Comparison of ENCODE assay signal across 1 cellular context in genomic region chr17:47208744-47209488, GRCh38.
A peak's percentile ranks its signal among the peaks of the same experiment; 100 is the strongest.
TF ChIP-seq lines count a peak whose summit lies in the region.

Gene MYL4 (plus strand): TSS chr17:47209348. CDS start chr17:47209423, 75 bp downstream.

TF ChIP-seq in K562, 482 proteins besides CTCF, POLR2A, EP300 and RAD21 (continued from another document and continues in another):
- TF ChIP-seq RREB1 (CRISPR knock-in tag; IDR thresholded peaks at IDR 0.05): no peak
- TF ChIP-seq TRIM25 (IDR thresholded peaks at IDR 0.05; ENCODE audit: borderline replicate concordance): no peak
- no peak for TF ChIP-seq NCOA2 (IDR thresholded peaks at IDR 0.05; ENCODE audit: partially characterized antibody in 2 of 2)
- TF ChIP-seq DIDO1 (tag; IDR thresholded peaks at IDR 0.05; ENCODE audit: low read depth): no peak
- TF ChIP-seq HNRNPK (IDR thresholded peaks at IDR 0.05; ENCODE audit: low read depth, low read length, poor library complexity, severe bottlenecking): no peak
- TF ChIP-seq PHF21A (IDR thresholded peaks at IDR 0.05; ENCODE audit: borderline replicate concordance, low read depth): no peak
- no peak for TF ChIP-seq ZBTB8A (IDR thresholded peaks at IDR 0.05; ENCODE audit: partially characterized antibody)
- TF ChIP-seq ZNF224 (CRISPR knock-in tag; IDR thresholded peaks at IDR 0.05): no peak
- TF ChIP-seq RBM15 (IDR thresholded peaks at IDR 0.05; ENCODE audit: insufficient read depth, low read length): no peak
- TF ChIP-seq ZBTB49 (CRISPR knock-in tag; IDR thresholded peaks at IDR 0.05; ENCODE audit: borderline replicate concordance): no peak
- TF ChIP-seq E2F8 (IDR thresholded peaks at IDR 0.05; ENCODE audit: low read depth, partially characterized antibody): no peak
- no peak for TF ChIP-seq DMBX1 (CRISPR knock-in tag; IDR thresholded peaks at IDR 0.05; ENCODE audit: borderline replicate concordance)
- peak; percentile 61 for TF ChIP-seq SMARCA4 (IDR thresholded peaks at IDR 0.05)
- no peak for TF ChIP-seq ZBTB5 (IDR thresholded peaks at IDR 0.05)
- no peak for TF ChIP-seq MAFF (IDR thresholded peaks at IDR 0.05; ENCODE audit: low read length)
- no peak for TF ChIP-seq ZNF699 (CRISPR knock-in tag; IDR thresholded peaks at IDR 0.05; ENCODE audit: insufficient replicate concordance)
- no peak for TF ChIP-seq POLR3G (IDR thresholded peaks at IDR 0.05; ENCODE audit: extremely low read depth, insufficient read length, insufficient replicate concordance)
- no peak for TF ChIP-seq CHD4 (IDR thresholded peaks at IDR 0.05; ENCODE audit: insufficient read depth, insufficient replicate concordance, low read depth, low read length, poor library complexity, severe bottlenecking)
- no peak for TF ChIP-seq ARID3A (IDR thresholded peaks at IDR 0.05; ENCODE audit: borderline replicate concordance, low read depth, low read length)
- TF ChIP-seq ZMIZ1 (IDR thresholded peaks at IDR 0.05; ENCODE audit: low read depth in 2 of 2, low read length in 2 of 2): no peak
- TF ChIP-seq ETS1 (conservative IDR thresholded peaks at IDR 0.05; ENCODE audit: control insufficient read depth, low read depth, low read length): no peak
- peak; percentile 49; the same call in 1 of the 2 replicates for TF ChIP-seq RBFOX2 (IDR thresholded peaks at IDR 0.05; ENCODE audit: low read depth, low read length)
- TF ChIP-seq ATF2 (CRISPR knock-in tag; IDR thresholded peaks at IDR 0.05): no peak
- TF ChIP-seq E2F5 (CRISPR knock-in tag; IDR thresholded peaks at IDR 0.05): no peak
- TF ChIP-seq L3MBTL2 (IDR thresholded peaks at IDR 0.05): no peak
- no peak for TF ChIP-seq NFIC (IDR thresholded peaks at IDR 0.05)
- TF ChIP-seq DPF2 (IDR thresholded peaks at IDR 0.05): peak; percentile 40
- TF ChIP-seq CREM (IDR thresholded peaks at IDR 0.05; ENCODE audit: low read depth): no peak
- no peak for TF ChIP-seq SNAPC5 (CRISPR knock-in tag; IDR thresholded peaks at IDR 0.05)
